Comparison of ENCODE assay signal across 1 cellular context in the genomic region with DNA sequence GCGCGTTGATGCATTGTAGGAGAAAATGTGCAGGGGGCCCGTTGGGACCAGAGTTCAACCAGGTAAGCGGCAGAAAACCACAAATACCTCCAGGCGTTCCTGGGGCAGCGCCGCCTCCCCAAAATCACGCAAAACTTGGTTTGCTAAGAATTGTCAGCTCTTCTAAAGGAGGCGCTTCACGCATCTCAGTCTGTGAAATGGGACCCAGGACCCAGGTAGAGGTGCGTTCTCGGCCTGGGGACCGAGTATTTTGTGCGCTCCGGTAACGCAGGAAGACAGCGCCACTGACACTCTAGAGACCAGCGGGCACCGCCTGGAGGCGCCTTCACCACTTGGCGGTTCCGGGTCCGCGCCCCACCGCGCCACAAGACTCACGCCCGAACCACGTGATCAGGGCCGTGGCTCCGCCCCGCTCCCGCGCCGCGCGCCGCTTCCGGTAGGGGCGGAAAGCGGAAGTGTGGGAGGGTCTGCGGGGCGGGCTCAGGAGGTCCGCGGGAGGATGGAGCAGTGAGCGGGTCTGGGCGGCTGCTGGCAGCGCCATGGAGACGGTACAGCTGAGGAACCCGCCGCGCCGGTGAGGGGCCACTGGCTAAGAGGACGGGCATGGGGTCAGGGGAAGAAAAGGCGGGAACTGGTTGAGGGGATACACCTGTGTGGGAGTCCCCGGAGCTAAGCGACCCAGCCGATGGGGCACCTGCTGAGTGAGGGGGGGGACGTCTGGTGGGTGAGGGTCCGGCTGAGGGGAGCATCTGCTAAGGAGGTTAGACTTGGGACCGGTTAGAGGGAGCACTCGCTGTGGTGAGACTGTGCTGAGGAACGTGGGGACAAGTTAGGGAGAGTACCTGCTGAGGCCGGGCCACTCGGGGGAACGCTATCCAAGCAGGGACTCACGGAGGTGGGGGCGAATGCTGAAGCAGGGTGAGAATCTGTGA.
TF ChIP-seq lines count a peak whose summit lies in the region.

A gene (plus strand): TSS at position 483 of the 932 bp plus-strand sequence. CDS start 57 bp downstream, at position 540.

TF ChIP-seq in WTC11, 78 proteins besides CTCF, POLR2A, EP300 and RAD21 (continued from another document):
- TF ChIP-seq, protein P1, sequence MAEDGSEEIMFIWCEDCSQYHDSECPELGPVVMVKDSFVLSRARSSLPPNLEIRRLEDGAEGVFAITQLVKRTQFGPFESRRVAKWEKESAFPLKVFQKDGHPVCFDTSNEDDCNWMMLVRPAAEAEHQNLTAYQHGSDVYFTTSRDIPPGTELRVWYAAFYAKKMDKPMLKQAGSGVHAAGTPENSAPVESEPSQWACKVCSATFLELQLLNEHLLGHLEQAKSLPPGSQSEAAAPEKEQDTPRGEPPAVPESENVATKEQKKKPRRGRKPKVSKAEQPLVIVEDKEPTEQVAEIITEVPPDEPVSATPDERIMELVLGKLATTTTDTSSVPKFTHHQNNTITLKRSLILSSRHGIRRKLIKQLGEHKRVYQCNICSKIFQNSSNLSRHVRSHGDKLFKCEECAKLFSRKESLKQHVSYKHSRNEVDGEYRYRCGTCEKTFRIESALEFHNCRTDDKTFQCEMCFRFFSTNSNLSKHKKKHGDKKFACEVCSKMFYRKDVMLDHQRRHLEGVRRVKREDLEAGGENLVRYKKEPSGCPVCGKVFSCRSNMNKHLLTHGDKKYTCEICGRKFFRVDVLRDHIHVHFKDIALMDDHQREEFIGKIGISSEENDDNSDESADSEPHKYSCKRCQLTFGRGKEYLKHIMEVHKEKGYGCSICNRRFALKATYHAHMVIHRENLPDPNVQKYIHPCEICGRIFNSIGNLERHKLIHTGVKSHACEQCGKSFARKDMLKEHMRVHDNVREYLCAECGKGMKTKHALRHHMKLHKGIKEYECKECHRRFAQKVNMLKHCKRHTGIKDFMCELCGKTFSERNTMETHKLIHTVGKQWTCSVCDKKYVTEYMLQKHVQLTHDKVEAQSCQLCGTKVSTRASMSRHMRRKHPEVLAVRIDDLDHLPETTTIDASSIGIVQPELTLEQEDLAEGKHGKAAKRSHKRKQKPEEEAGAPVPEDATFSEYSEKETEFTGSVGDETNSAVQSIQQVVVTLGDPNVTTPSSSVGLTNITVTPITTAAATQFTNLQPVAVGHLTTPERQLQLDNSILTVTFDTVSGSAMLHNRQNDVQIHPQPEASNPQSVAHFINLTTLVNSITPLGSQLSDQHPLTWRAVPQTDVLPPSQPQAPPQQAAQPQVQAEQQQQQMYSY (CRISPR knock-in tag; IDR thresholded peaks at IDR 0.05): no peak
- TF ChIP-seq MYBL2 (CRISPR knock-in tag; IDR thresholded peaks at IDR 0.05): peak; percentile 91
- TF ChIP-seq ZNF263 (CRISPR knock-in tag; IDR thresholded peaks at IDR 0.05; ENCODE audit: low read depth): no peak
- peak; percentile 82 for TF ChIP-seq ETV6 (CRISPR knock-in tag; IDR thresholded peaks at IDR 0.05)
- TF ChIP-seq, protein P2, sequence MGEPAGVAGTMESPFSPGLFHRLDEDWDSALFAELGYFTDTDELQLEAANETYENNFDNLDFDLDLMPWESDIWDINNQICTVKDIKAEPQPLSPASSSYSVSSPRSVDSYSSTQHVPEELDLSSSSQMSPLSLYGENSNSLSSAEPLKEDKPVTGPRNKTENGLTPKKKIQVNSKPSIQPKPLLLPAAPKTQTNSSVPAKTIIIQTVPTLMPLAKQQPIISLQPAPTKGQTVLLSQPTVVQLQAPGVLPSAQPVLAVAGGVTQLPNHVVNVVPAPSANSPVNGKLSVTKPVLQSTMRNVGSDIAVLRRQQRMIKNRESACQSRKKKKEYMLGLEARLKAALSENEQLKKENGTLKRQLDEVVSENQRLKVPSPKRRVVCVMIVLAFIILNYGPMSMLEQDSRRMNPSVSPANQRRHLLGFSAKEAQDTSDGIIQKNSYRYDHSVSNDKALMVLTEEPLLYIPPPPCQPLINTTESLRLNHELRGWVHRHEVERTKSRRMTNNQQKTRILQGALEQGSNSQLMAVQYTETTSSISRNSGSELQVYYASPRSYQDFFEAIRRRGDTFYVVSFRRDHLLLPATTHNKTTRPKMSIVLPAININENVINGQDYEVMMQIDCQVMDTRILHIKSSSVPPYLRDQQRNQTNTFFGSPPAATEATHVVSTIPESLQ (CRISPR knock-in tag; IDR thresholded peaks at IDR 0.05): no peak
- TF ChIP-seq SOX15 (CRISPR knock-in tag; IDR thresholded peaks at IDR 0.05): no peak
- TF ChIP-seq, protein P3, sequence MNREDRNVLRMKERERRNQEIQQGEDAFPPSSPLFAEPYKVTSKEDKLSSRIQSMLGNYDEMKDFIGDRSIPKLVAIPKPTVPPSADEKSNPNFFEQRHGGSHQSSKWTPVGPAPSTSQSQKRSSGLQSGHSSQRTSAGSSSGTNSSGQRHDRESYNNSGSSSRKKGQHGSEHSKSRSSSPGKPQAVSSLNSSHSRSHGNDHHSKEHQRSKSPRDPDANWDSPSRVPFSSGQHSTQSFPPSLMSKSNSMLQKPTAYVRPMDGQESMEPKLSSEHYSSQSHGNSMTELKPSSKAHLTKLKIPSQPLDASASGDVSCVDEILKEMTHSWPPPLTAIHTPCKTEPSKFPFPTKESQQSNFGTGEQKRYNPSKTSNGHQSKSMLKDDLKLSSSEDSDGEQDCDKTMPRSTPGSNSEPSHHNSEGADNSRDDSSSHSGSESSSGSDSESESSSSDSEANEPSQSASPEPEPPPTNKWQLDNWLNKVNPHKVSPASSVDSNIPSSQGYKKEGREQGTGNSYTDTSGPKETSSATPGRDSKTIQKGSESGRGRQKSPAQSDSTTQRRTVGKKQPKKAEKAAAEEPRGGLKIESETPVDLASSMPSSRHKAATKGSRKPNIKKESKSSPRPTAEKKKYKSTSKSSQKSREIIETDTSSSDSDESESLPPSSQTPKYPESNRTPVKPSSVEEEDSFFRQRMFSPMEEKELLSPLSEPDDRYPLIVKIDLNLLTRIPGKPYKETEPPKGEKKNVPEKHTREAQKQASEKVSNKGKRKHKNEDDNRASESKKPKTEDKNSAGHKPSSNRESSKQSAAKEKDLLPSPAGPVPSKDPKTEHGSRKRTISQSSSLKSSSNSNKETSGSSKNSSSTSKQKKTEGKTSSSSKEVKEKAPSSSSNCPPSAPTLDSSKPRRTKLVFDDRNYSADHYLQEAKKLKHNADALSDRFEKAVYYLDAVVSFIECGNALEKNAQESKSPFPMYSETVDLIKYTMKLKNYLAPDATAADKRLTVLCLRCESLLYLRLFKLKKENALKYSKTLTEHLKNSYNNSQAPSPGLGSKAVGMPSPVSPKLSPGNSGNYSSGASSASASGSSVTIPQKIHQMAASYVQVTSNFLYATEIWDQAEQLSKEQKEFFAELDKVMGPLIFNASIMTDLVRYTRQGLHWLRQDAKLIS (CRISPR knock-in tag; IDR thresholded peaks at IDR 0.05; ENCODE audit: borderline replicate concordance): peak; percentile 76; the same call in 1 of the 2 replicates
- no peak for TF ChIP-seq FOXJ3 (CRISPR knock-in tag; IDR thresholded peaks at IDR 0.05; ENCODE audit: borderline replicate concordance)
- TF ChIP-seq, protein P4, sequence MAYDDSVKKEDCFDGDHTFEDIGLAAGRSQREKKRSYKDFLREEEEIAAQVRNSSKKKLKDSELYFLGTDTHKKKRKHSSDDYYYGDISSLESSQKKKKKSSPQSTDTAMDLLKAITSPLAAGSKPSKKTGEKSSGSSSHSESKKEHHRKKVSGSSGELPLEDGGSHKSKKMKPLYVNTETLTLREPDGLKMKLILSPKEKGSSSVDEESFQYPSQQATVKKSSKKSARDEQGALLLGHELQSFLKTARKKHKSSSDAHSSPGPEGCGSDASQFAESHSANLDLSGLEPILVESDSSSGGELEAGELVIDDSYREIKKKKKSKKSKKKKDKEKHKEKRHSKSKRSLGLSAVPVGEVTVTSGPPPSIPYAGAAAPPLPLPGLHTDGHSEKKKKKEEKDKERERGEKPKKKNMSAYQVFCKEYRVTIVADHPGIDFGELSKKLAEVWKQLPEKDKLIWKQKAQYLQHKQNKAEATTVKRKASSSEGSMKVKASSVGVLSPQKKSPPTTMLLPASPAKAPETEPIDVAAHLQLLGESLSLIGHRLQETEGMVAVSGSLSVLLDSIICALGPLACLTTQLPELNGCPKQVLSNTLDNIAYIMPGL (CRISPR knock-in tag; IDR thresholded peaks at IDR 0.05): peak; percentile 82
- 0 out of 2 replicates have a peak, but pooled peaks have one; percentile 44 for TF ChIP-seq SMAD3 (CRISPR knock-in tag; IDR thresholded peaks at IDR 0.05; ENCODE audit: borderline replicate concordance)
- TF ChIP-seq NR2C2 (CRISPR knock-in tag; IDR thresholded peaks at IDR 0.05): no peak
- TF ChIP-seq RELA (CRISPR knock-in tag; IDR thresholded peaks at IDR 0.05; ENCODE audit: borderline replicate concordance): no peak
- TF ChIP-seq ZNF396 (CRISPR knock-in tag; IDR thresholded peaks at IDR 0.05; ENCODE audit: borderline replicate concordance): no peak
- peak; percentile 92 for TF ChIP-seq FOXP1 (CRISPR knock-in tag; IDR thresholded peaks at IDR 0.05; ENCODE audit: borderline replicate concordance)
- no peak for TF ChIP-seq ZNF416 (CRISPR knock-in tag; IDR thresholded peaks at IDR 0.05)
- TF ChIP-seq TP53 (CRISPR knock-in tag; IDR thresholded peaks at IDR 0.05): no peak
